ENCODE assay signal across 19 cellular contexts in the genomic region with DNA sequence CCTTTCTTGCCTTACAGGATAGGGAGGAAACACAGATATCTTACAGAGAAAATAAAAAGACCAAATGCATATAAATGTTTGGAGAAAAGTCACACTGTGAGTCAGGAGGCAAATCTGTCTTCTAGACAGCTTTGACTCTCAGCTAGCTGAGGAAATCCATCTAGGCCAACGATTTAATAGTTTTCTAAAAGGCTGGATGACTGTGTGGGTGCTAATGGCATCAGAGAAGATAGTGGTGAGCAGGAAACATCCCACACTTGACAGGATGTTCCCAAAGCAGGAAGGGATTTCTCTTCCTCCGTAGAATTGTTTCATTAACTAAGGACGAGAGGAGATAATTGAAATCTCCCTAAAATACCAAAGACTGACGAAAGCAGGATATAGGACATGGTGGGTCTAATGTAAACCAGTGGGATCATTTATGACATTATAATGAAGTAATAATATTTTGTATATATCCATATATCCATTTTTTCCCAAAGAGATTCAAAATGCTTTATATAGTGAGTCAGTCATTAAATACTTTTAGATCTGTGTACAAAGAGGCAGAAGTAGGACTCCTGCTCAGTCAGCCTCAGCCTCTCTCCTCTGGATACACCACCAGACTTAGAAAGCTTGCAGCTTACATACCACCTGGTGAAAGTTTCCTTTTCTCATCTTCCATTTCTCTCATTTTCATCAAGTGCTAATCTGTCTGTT. TPM values are rescaled to one million over a fixed set of nuclear protein-coding genes. Genes with fewer than 3 reads are reported as not detected.
DNase-seq lines count a peak whose midpoint lies in the region; ATAC-seq and TF ChIP-seq lines count a peak whose summit lies in the region.
"Had no signal": no experiment of that assay in that cellular context is flagged by ENCODE, and none has a peak within 500 bp of the region (broad histone marks: within the 10 kb centered on the region; RNA-seq: fewer than 3 reads in every experiment).

No MANE protein-coding gene starts in this region.

- H3K36me3 Mint-ChIP-seq in nephron progenitor cell (ENCODE audit: low read depth), result no peaks in the 10 kb centered on the region

- intact Hi-C loops in esophagus muscularis mucosa (cut with DNase I) (no loop called here), sciatic nerve (cut with DNase I) (no loop called here)

- 39% methylated on average over 4 of the region's 4 CpGs for WGBS in esophagus muscularis mucosa

- peaks cover 5% of the 10 kb centered on the region for H3K4me1 Mint-ChIP-seq in nephron progenitor cell
- H3K4me1 Mint-ChIP-seq: neural progenitor cell had no signal

- no peak for DNase-seq in esophagus muscularis mucosa (ENCODE audit: extremely low spot score)
- no peak for DNase-seq in nephron progenitor cell
- DNase-seq in sciatic nerve (ENCODE audit: low spot score), result no peak
- no peak for DNase-seq in DMS79 (lab: John Stamatoyannopoulos, UW)
- DNase-seq: activated CD8-positive, alpha-beta memory T cell treated with anti-CD3 and anti-CD28 coated beads, Interleukin-2, amount 50 U/mL, for 48 hours; DMS 273 treated with DMSO at 0.1 percent for 48 hours; effector CD8-positive, alpha-beta T cell; right cardiac atrium; Right ventricle myocardium superior; stimulated activated CD4-positive, alpha-beta T cell treated with anti-CD3 and anti-CD28 coated beads, Interleukin-4, amount 100 ng/mL, for 1 hour; stimulated activated CD8-positive, alpha-beta memory T cell treated with anti-CD3 and anti-CD28 coated beads, Interleukin-4, amount 100 ng/mL, for 48 hours; T-helper 9 cell had no signal

- TF ChIP-seq CTCF in esophagus muscularis mucosa (IDR thresholded peaks at IDR 0.05) (no peak), nephron progenitor cell (IDR thresholded peaks at IDR 0.05) (no peak)

- H3K27ac ChIP-seq in esophagus muscularis mucosa (replicated peaks in 1 of 4), result peak overlapping the region in 3 of 4 donors; percentile 7 to 53 (median 23)
- H3K27ac ChIP-seq: neural progenitor cell had no signal

- TF ChIP-seq EP300 in esophagus muscularis mucosa (IDR thresholded peaks at IDR 0.05), result no peak

- peaks cover 0 to 22% (median 18%) of the 10 kb centered on the region in 4 donors for H3K4me1 ChIP-seq in esophagus muscularis mucosa

- no peaks in the 10 kb centered on the region for H3K27me3 Mint-ChIP-seq in nephron progenitor cell (ENCODE audit: low read depth, poor library complexity)
- H3K27me3 Mint-ChIP-seq: activated naive CD4-positive, alpha-beta T cell treated with anti-CD3 and anti-CD28 coated beads, Interleukin-2, amount 50 U/mL, for 24 hours; B cell had no signal

- H3K9me3 Mint-ChIP-seq in nephron progenitor cell, result no peaks in the 10 kb centered on the region
- H3K9me3 Mint-ChIP-seq: activated naive CD4-positive, alpha-beta T cell treated with anti-CD3 and anti-CD28 coated beads, Interleukin-2, amount 50 U/mL, for 24 hours; neural progenitor cell had no signal

- no peak overlapping the region for H3K4me3 Mint-ChIP-seq in nephron progenitor cell
- H3K4me3 Mint-ChIP-seq: activated naive CD4-positive, alpha-beta T cell treated with anti-CD3 and anti-CD28 coated beads, Interleukin-2, amount 50 U/mL, for 24 hours; B cell; neural progenitor cell had no signal

- no peak overlapping the region for H3K4me3 ChIP-seq in esophagus muscularis mucosa
- H3K4me3 ChIP-seq: neural progenitor cell had no signal

- TF ChIP-seq POLR2A in esophagus muscularis mucosa (IDR thresholded peaks at IDR 0.05; ENCODE audit: low read depth), result no peak

- H3K27ac Mint-ChIP-seq in nephron progenitor cell, result peak overlapping the region; percentile 58
- H3K27ac Mint-ChIP-seq: activated naive CD4-positive, alpha-beta T cell treated with anti-CD3 and anti-CD28 coated beads, Interleukin-2, amount 50 U/mL, for 24 hours; B cell; neural progenitor cell had no signal

- no peaks in the 10 kb centered on the region for H3K36me3 ChIP-seq in esophagus muscularis mucosa
- H3K36me3 ChIP-seq: neural progenitor cell had no signal

- H3K9me3 ChIP-seq in esophagus muscularis mucosa, result no peaks in the 10 kb centered on the region

- ATAC-seq in GM19328 (IDR thresholded peaks at IDR 0.05; ENCODE audit: unreplicated experiment) (peak; percentile 39), HG02870 (IDR thresholded peaks at IDR 0.05; ENCODE audit: unreplicated experiment) (peak; percentile 51), HG03378 (IDR thresholded peaks at IDR 0.05; ENCODE audit: unreplicated experiment) (no peak), GM21381 (IDR thresholded peaks at IDR 0.05; ENCODE audit: unreplicated experiment) (no peak), sciatic nerve (no peak)
- ATAC-seq: right cardiac atrium had no signal

- no peaks in the 10 kb centered on the region for H3K27me3 ChIP-seq in esophagus muscularis mucosa
- H3K27me3 ChIP-seq: neural progenitor cell had no signal

RNA-seq across cellular contexts. Expression of gene PSMA6, which starts 44.3 kb away (rescaled TPM):
- total RNA-seq in esophagus muscularis mucosa, result 100 to 1,000 TPM in 2 of 4 donors, 10 to 100 TPM in 2; 70.5 to 143 (median 112) TPM
- total RNA-seq in sciatic nerve, result 103 TPM

Comparison
In these comparisons a context has a peak if more than half of its experiments do, and no peak if none do; other contexts are left out.
1. ATAC-seq: peak in GM19328 (single experiment) and HG02870 (single experiment); none in HG03378 (single experiment), GM21381 (single experiment) and sciatic nerve (single experiment).